ENCODE assay signal across 8 cellular contexts in genomic region chr16:89921699-89922476, GRCh38. TPM values are rescaled to one million over a fixed set of nuclear protein-coding genes. Genes with fewer than 3 reads are reported as not detected.
A peak's percentile ranks its signal among the peaks of the same experiment; 100 is the strongest.
DNase-seq lines count a peak whose midpoint lies in the region; ATAC-seq and TF ChIP-seq lines count a peak whose summit lies in the region.

No MANE protein-coding gene starts in this region.

- no peaks in the 10 kb centered on the region for H3K9me3 ChIP-seq in PC-3 (ENCODE audit: low read length)

- peaks cover 58% of the 10 kb centered on the region for H3K4me1 Mint-ChIP-seq in activated CD4-positive, alpha-beta T cell treated with anti-CD3 and anti-CD28 coated beads, Interleukin-2, amount 10 ng/mL, durations not matched to agents 7 days and 5 days
- H3K4me1 Mint-ChIP-seq in stimulated activated naive CD8-positive, alpha-beta T cell treated with anti-CD3 and anti-CD28 coated beads, Interleukin-15, Interleukin-2, amounts not matched to agents 100 ng/mL and 50 ng/mL, for 24 hours (ENCODE audit: low read depth), result peaks cover 61% of the 10 kb centered on the region

- H3K4me3 ChIP-seq in PC-3 (ENCODE audit: low read length), result peak overlapping the region; percentile 84
- H3K4me3 ChIP-seq in choroid plexus epithelial cell (ENCODE audit: low read depth, low read length), result peak overlapping the region; percentile 76
- H3K4me3 ChIP-seq in kidney epithelial cell (ENCODE audit: low read depth, low read length), result peak overlapping the region; percentile 61

- TF ChIP-seq CTCF in PC-3 (conservative IDR thresholded peaks at IDR 0.05; ENCODE audit: low read depth, low read length) (no peak), choroid plexus epithelial cell (conservative IDR thresholded peaks at IDR 0.05; ENCODE audit: low read depth, low read length) (no peak), kidney epithelial cell (IDR thresholded peaks at IDR 0.05; ENCODE audit: insufficient read depth, low read length, poor library complexity, severe bottlenecking) (no peak)

- CTCF ChIA-PET in activated CD4-positive, alpha-beta T cell treated with anti-CD3 and anti-CD28 coated beads, Interleukin-2, amount 10 ng/mL, durations not matched to agents 7 days and 5 days (lab: Charles Lee), result interaction anchor here (0.8 to 4.0 kb wide), 4 partner anchors 12 to 222 kb away, joined by 3 to 18 read pairs (median 8); partner anchors contain the start of gene DEF8
- CTCF ChIA-PET in PC-3 (lab: Charles Lee), result no interaction called here

- H3K36me3 ChIP-seq in PC-3 (ENCODE audit: low read depth, low read length), result no peaks in the 10 kb centered on the region
- H3K36me3 ChIP-seq in kidney epithelial cell (ENCODE audit: control insufficient read depth, insufficient read depth, low read length), result no peaks in the 10 kb centered on the region

- H3K27ac Mint-ChIP-seq in activated CD4-positive, alpha-beta T cell treated with anti-CD3 and anti-CD28 coated beads, Interleukin-2, amount 10 ng/mL, durations not matched to agents 7 days and 5 days, result peak overlapping the region; percentile 5
- H3K27ac Mint-ChIP-seq in stimulated activated naive CD8-positive, alpha-beta T cell treated with anti-CD3 and anti-CD28 coated beads, Interleukin-15, Interleukin-2, amounts not matched to agents 100 ng/mL and 50 ng/mL, for 24 hours, result no peak overlapping the region

- H3K4me2 ChIP-seq in PC-3 (ENCODE audit: low read length), result peak overlapping the region; percentile 97

- no peaks in the 10 kb centered on the region for H3K9me2 ChIP-seq in PC-3 (replicated peaks; ENCODE audit: low read length)

- peak overlapping the region; percentile 97 for H3K9ac ChIP-seq in PC-3 (ENCODE audit: low read length)

- H3K4me1 ChIP-seq in PC-3 (ENCODE audit: insufficient read depth, low read length), result peaks cover 35% of the 10 kb centered on the region

- ATAC-seq in PC-3, result peak; percentile 65
- ATAC-seq in GM21367 (IDR thresholded peaks at IDR 0.05; ENCODE audit: unreplicated experiment), result no peak

- H3K4me3 Mint-ChIP-seq in activated CD4-positive, alpha-beta T cell treated with anti-CD3 and anti-CD28 coated beads, Interleukin-2, amount 10 ng/mL, durations not matched to agents 7 days and 5 days, result peak overlapping the region; percentile 63
- peak overlapping the region; percentile 58 for H3K4me3 Mint-ChIP-seq in stimulated activated naive CD8-positive, alpha-beta T cell treated with anti-CD3 and anti-CD28 coated beads, Interleukin-15, Interleukin-2, amounts not matched to agents 100 ng/mL and 50 ng/mL, for 24 hours

- H2AFZ ChIP-seq in PC-3 (ENCODE audit: low read length), result peak overlapping the region; percentile 54; the same call in 1 of the 2 replicates

- no peak for DNase-seq in activated CD4-positive, alpha-beta T cell treated with anti-CD3 and anti-CD28 coated beads, Interleukin-2, amount 10 ng/mL, durations not matched to agents 7 days and 5 days
- no peak for DNase-seq in activated CD4-positive, alpha-beta T cell treated with anti-CD3 and anti-CD28 coated beads for 48 hours
- peak; percentile 87 for DNase-seq in PC-3
- DNase-seq in choroid plexus epithelial cell (ENCODE audit: low read depth), result peak; percentile 96
- peak; percentile 86 for DNase-seq in kidney epithelial cell (ENCODE audit: low read depth)
- no peak for DNase-seq in NCI-H1694 treated with DMSO at 0.1 percent for 48 hours (lab: John Stamatoyannopoulos, UW)

- H3K9me3 Mint-ChIP-seq in activated CD4-positive, alpha-beta T cell treated with anti-CD3 and anti-CD28 coated beads, Interleukin-2, amount 10 ng/mL, durations not matched to agents 7 days and 5 days, result no peaks in the 10 kb centered on the region
- no peaks in the 10 kb centered on the region for H3K9me3 Mint-ChIP-seq in stimulated activated naive CD8-positive, alpha-beta T cell treated with anti-CD3 and anti-CD28 coated beads, Interleukin-15, Interleukin-2, amounts not matched to agents 100 ng/mL and 50 ng/mL, for 24 hours

- POLR2A ChIA-PET in activated CD4-positive, alpha-beta T cell treated with anti-CD3 and anti-CD28 coated beads, Interleukin-2, amount 10 ng/mL, durations not matched to agents 7 days and 5 days (lab: Charles Lee), result interaction anchor here (0.6 kb wide), 1 partner anchor 98 kb away, joined by 3 read pairs; no protein-coding TSS in a partner anchor
- POLR2A ChIA-PET in PC-3 (lab: Charles Lee; ENCODE audit: unreplicated experiment), result interaction anchor here (0.7 kb wide), 1 partner anchor 17 kb away, joined by 3 read pairs; no protein-coding TSS in a partner anchor

- no peaks in the 10 kb centered on the region for H3K36me3 Mint-ChIP-seq in activated CD4-positive, alpha-beta T cell treated with anti-CD3 and anti-CD28 coated beads, Interleukin-2, amount 10 ng/mL, durations not matched to agents 7 days and 5 days (ENCODE audit: low read depth)
- H3K36me3 Mint-ChIP-seq in stimulated activated naive CD8-positive, alpha-beta T cell treated with anti-CD3 and anti-CD28 coated beads, Interleukin-15, Interleukin-2, amounts not matched to agents 100 ng/mL and 50 ng/mL, for 24 hours (ENCODE audit: low read depth), result no peaks in the 10 kb centered on the region

- TSS peak; percentile 72 for BruUV-seq in PC-3 (replicated peaks; lab: Mats Ljungman, UMichigan)

- H3F3A ChIP-seq in PC-3 (ENCODE audit: low read length, unreplicated experiment), result no peaks in the 10 kb centered on the region

- intact Hi-C loops in PC-3 (cut with micrococcal nuclease), result no loop called here

- H3K27me3 ChIP-seq in PC-3 (ENCODE audit: low read length) (no peaks in the 10 kb centered on the region), kidney epithelial cell (ENCODE audit: control insufficient read depth, insufficient read depth, low read length) (no peaks in the 10 kb centered on the region)

- H3K27ac ChIP-seq in PC-3 (ENCODE audit: low read length), result peak overlapping the region; percentile 99

- H4K20me1 ChIP-seq in PC-3 (ENCODE audit: low read length), result peaks cover 17% of the 10 kb centered on the region; the same call in 1 of the 2 replicates

- 0 out of 2 replicates have a peak, but pooled peaks cover 7% of the 10 kb centered on the region for H3K79me2 ChIP-seq in PC-3 (ENCODE audit: low read length)

- peaks cover 50% of the 10 kb centered on the region for H3K27me3 Mint-ChIP-seq in activated CD4-positive, alpha-beta T cell treated with anti-CD3 and anti-CD28 coated beads, Interleukin-2, amount 10 ng/mL, durations not matched to agents 7 days and 5 days
- peaks cover 50% of the 10 kb centered on the region for H3K27me3 Mint-ChIP-seq in stimulated activated naive CD8-positive, alpha-beta T cell treated with anti-CD3 and anti-CD28 coated beads, Interleukin-15, Interleukin-2, amounts not matched to agents 100 ng/mL and 50 ng/mL, for 24 hours

RNA-seq across cellular contexts. Expression of gene TUBB3, which starts 1.3 kb away (rescaled TPM):
- 1 to 10 TPM; 1.1 to 1.6 TPM for total RNA-seq in activated CD4-positive, alpha-beta T cell treated with anti-CD3 and anti-CD28 coated beads, Interleukin-2, amount 10 ng/mL, durations not matched to agents 7 days and 5 days
- 159 and 199 TPM in 2 replicates for total RNA-seq in PC-3 (2014; rRNA removed)
- total RNA-seq in kidney epithelial cell, result 599 and 683 TPM in 2 replicates

RNA-seq across cellular contexts. Expression of gene MC1R, which starts 3.2 kb away (rescaled TPM):
- total RNA-seq in activated CD4-positive, alpha-beta T cell treated with anti-CD3 and anti-CD28 coated beads, Interleukin-2, amount 10 ng/mL, durations not matched to agents 7 days and 5 days, result 1 to 10 TPM; 5.0 to 6.6 TPM
- total RNA-seq in PC-3 (2014; rRNA removed) (4.2 and 6.1 TPM in 2 replicates), kidney epithelial cell (1.5 and 3.0 TPM in 2 replicates)

RNA-seq across cellular contexts. Expression of gene DEF8, which starts 26.7 kb away (rescaled TPM):
- total RNA-seq in activated CD4-positive, alpha-beta T cell treated with anti-CD3 and anti-CD28 coated beads, Interleukin-2, amount 10 ng/mL, durations not matched to agents 7 days and 5 days, result 10 to 100 TPM; 30.7 to 35.5 TPM
- total RNA-seq in PC-3 (2014; rRNA removed) (128 and 139 TPM in 2 replicates), kidney epithelial cell (101 and 107 TPM in 2 replicates)

RNA-seq across cellular contexts. Expression of gene TCF25, which starts 48.5 kb away (rescaled TPM):
- total RNA-seq in activated CD4-positive, alpha-beta T cell treated with anti-CD3 and anti-CD28 coated beads, Interleukin-2, amount 10 ng/mL, durations not matched to agents 7 days and 5 days, result 100 to 1,000 TPM; 148 to 168 TPM
- total RNA-seq in PC-3 (2014; rRNA removed) (77.9 and 79.6 TPM in 2 replicates), kidney epithelial cell (145 and 149 TPM in 2 replicates)

Comparison
In these comparisons a context has a peak if more than half of its experiments do, and no peak if none do; other contexts are left out.
1. DNase-seq: peak in PC-3 (single experiment), choroid plexus epithelial cell (single experiment) and kidney epithelial cell (single experiment); none in activated CD4-positive, alpha-beta T cell treated with anti-CD3 and anti-CD28 coated beads, Interleukin-2, amount 10 ng/mL, durations not matched to agents 7 days and 5 days (single experiment), activated CD4-positive, alpha-beta T cell treated with anti-CD3 and anti-CD28 coated beads for 48 hours (single experiment) and NCI-H1694 treated with DMSO at 0.1 percent for 48 hours (single experiment).
2. RNA of gene TUBB3, which starts 1.3 kb away (total RNA-seq): 599 to 683 TPM in kidney epithelial cell and 159 to 199 TPM in PC-3; 1.1 to 1.6 TPM in activated CD4-positive, alpha-beta T cell treated with anti-CD3 and anti-CD28 coated beads, Interleukin-2, amount 10 ng/mL, durations not matched to agents 7 days and 5 days; every median in the first group is over 10 times any median in the second.
3. Peak in every context shown above with its lines, with median percentiles within 50 percentile points of each other: H3K4me3 ChIP-seq.